Comparison of ENCODE assay signal across 27 cellular contexts in the genomic region with DNA sequence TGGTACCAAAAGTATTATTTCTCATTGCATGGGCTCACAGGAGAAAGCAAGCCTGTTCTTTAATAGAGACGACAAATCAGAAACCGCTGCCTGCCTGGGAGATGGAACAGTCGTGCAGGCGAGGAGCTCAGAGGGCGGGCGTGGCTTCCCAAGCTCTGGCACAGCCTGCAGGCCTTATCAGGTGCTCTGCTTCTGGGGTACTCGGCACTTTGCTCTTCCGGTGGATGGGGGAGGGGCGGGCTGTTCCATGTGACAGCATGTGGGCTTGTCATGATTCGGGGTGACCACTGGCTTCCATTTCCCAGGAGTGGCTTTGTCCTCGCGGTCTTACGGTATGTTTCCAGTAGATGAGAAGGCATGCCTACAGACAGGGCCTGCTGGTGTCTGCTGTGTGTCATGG.
"Had no signal": no experiment of that assay in that cellular context is flagged by ENCODE, and none has a peak within 500 bp of the region (broad histone marks: within the 10 kb centered on the region; RNA-seq: fewer than 3 reads in every experiment).

No MANE protein-coding gene starts in this region.

- H3K27me3 ChIP-seq: neutrophil, ovary, stomach, testis, thyroid gland, transverse colon, upper lobe of left lung had no signal

- H3K27ac Mint-ChIP-seq: immature natural killer cell; mesothelial cell of epicardium; naive thymus-derived CD4-positive, alpha-beta T cell; natural killer cell treated with Interleukin-12 subunit alpha and Interleukin-12 subunit beta and Interleukin-15 and Interleukin-18, amount 100 ng/mL, for 72 hours; progenitor cell of endocrine pancreas; stimulated activated naive B cell treated with anti-CD40 and anti-IgM and Interleukin-4, amounts not matched to agents 10 μg/mL and 1 μg/mL and 100 μg/mL, for 72 hours had no signal

- DNase-seq: hypothalamus; immature natural killer cell; kidney; left ventricle myocardium inferior; mesendoderm; naive thymus-derived CD4-positive, alpha-beta T cell; occipital lobe; ovary; stimulated activated CD4-positive, alpha-beta T cell treated with anti-CD3 and anti-CD28 coated beads, Interleukin-12 subunit alpha, Interleukin-12 subunit beta, amount 100 ng/mL, for 4 hours; stimulated activated CD4-positive, alpha-beta T cell treated with anti-CD3 and anti-CD28 coated beads, Interleukin-15, amount 100 ng/mL, for 24 hours; stimulated activated CD4-positive, alpha-beta T cell treated with anti-CD3 and anti-CD28 coated beads, Interleukin-2, amount 100 ng/mL, for 24 hours; stimulated activated CD4-positive, alpha-beta T cell treated with anti-CD3 and anti-CD28 coated beads, Interleukin-4, amount 100 ng/mL, for 1 hour; stimulated activated naive B cell treated with anti-CD40 and anti-IgM and Interleukin-4, amounts not matched to agents 10 μg/mL and 1 μg/mL and 100 μg/mL, for 72 hours; stimulated activated naive CD8-positive, alpha-beta T cell treated with anti-CD3 and anti-CD28 coated beads, Interleukin-15, Interleukin-2, amounts not matched to agents 100 U/mL and 50 U/mL, for 24 hours; stomach; testis; thyroid gland; transverse colon; upper lobe of left lung had no signal

- H3K4me3 ChIP-seq: left ventricle myocardium inferior, lung, ovary, skin epidermis, stomach, testis, thyroid gland, transverse colon, upper lobe of left lung had no signal

- FAIRE-seq: islet of Langerhans, kidney had no signal

- H3K9me3 Mint-ChIP-seq: immature natural killer cell; mesothelial cell of epicardium; natural killer cell treated with Interleukin-12 subunit alpha and Interleukin-12 subunit beta and Interleukin-15 and Interleukin-18, amount 100 ng/mL, for 72 hours; stimulated activated naive B cell treated with anti-CD40 and anti-IgM and Interleukin-4, amounts not matched to agents 10 μg/mL and 1 μg/mL and 100 μg/mL, for 72 hours had no signal

- H3K9me3 ChIP-seq: left ventricle myocardium inferior, neutrophil, ovary, stomach, testis, thyroid gland, transverse colon, upper lobe of left lung had no signal

- H3K4me1 Mint-ChIP-seq: immature natural killer cell had no signal

- H3K36me3 Mint-ChIP-seq: immature natural killer cell; mesothelial cell of epicardium; natural killer cell treated with Interleukin-12 subunit alpha and Interleukin-12 subunit beta and Interleukin-15 and Interleukin-18, amount 100 ng/mL, for 72 hours had no signal

- H3K4me1 ChIP-seq: testis, upper lobe of left lung had no signal

- H3K27me3 Mint-ChIP-seq: naive thymus-derived CD4-positive, alpha-beta T cell; natural killer cell treated with Interleukin-12 subunit alpha and Interleukin-12 subunit beta and Interleukin-15 and Interleukin-18, amount 100 ng/mL, for 72 hours; stimulated activated naive B cell treated with anti-CD40 and anti-IgM and Interleukin-4, amounts not matched to agents 10 μg/mL and 1 μg/mL and 100 μg/mL, for 72 hours had no signal

- H3K27ac ChIP-seq: neutrophil, ovary, skin epidermis, stomach, testis, thyroid gland, transverse colon, upper lobe of left lung had no signal

- H3K36me3 ChIP-seq: left ventricle myocardium inferior, neutrophil, ovary, stomach, thyroid gland, transverse colon, upper lobe of left lung had no signal

- H3K4me3 Mint-ChIP-seq: immature natural killer cell; mesothelial cell of epicardium; naive thymus-derived CD4-positive, alpha-beta T cell; natural killer cell treated with Interleukin-12 subunit alpha and Interleukin-12 subunit beta and Interleukin-15 and Interleukin-18, amount 100 ng/mL, for 72 hours; neural crest cell; stimulated activated naive B cell treated with anti-CD40 and anti-IgM and Interleukin-4, amounts not matched to agents 10 μg/mL and 1 μg/mL and 100 μg/mL, for 72 hours had no signal
